In genomic region chr2:12074884-12075217, GRCh38 we compare ENCODE assay signal across 17 cellular contexts.
DNase-seq lines count a peak whose midpoint lies in the region; ATAC-seq and TF ChIP-seq lines count a peak whose summit lies in the region.
"Had no signal": no experiment of that assay in that cellular context is flagged by ENCODE, and none has a peak within 500 bp of the region (broad histone marks: within the 10 kb centered on the region; RNA-seq: fewer than 3 reads in every experiment).

No MANE protein-coding gene starts in this region.

- H3K27me3 ChIP-seq in OCI-LY1 (ENCODE audit: insufficient read depth, low read length) (no peaks in the 10 kb centered on the region), mesendoderm (ENCODE audit: insufficient read depth, low read length, poor library complexity) (no peaks in the 10 kb centered on the region), sigmoid colon (no peaks in the 10 kb centered on the region)

- H3K79me2 ChIP-seq in OCI-LY1 (ENCODE audit: insufficient read depth, low read length) (no peaks in the 10 kb centered on the region), mesendoderm (ENCODE audit: control insufficient read depth, insufficient read depth, low read length) (no peaks in the 10 kb centered on the region)

- no peak for TF ChIP-seq EP300 in sigmoid colon (IDR thresholded peaks at IDR 0.05)

- DNase-seq in natural killer cell (no peak), mesendoderm (no peak), sigmoid colon (no peak), AG08396 (ENCODE audit: low spot score) (no peak)
- DNase-seq in natural killer cell treated with Interleukin-12 subunit alpha and Interleukin-12 subunit beta and Interleukin-15 and Interleukin-18, amount 100 ng/mL, for 72 hours (ENCODE audit: low spot score), result no peak
- DNase-seq in activated T-helper 2 cell treated with anti-CD3 and anti-CD28 coated beads, Interferon-gamma antibody, Interleukin-2, Interleukin-4, amounts not matched to agents 10 μg/mL and 5 μg/mL and 100 μg/mL, durations not matched to agents 14 hours and 24 hours and 36 hours (ENCODE audit: low spot score), result no peak
- DNase-seq: 8988T, ACHN, DMS153, DMS79 treated with DMSO at 0.1 percent for 48 hours, EL, GM23248, H7 had no signal

- H3K4me3 Mint-ChIP-seq in natural killer cell, result no peak overlapping the region
- no peak overlapping the region for H3K4me3 Mint-ChIP-seq in natural killer cell treated with Interleukin-12 subunit alpha and Interleukin-12 subunit beta and Interleukin-15 and Interleukin-18, amount 100 ng/mL, for 72 hours
- H3K4me3 Mint-ChIP-seq in activated T-helper 2 cell treated with anti-CD3 and anti-CD28 coated beads, Interferon-gamma antibody, Interleukin-2, Interleukin-4, amounts not matched to agents 10 μg/mL and 5 μg/mL and 100 μg/mL, durations not matched to agents 14 hours and 24 hours and 36 hours (ENCODE audit: low read depth), result no peak overlapping the region
- H3K4me3 Mint-ChIP-seq: B cell; CD4-positive, alpha-beta T cell had no signal

- H3K27me3 Mint-ChIP-seq in natural killer cell (ENCODE audit: low read depth in 2 of 2), result peaks cover 7 to 22% of the 10 kb centered on the region in 2 donors
- peaks cover 17 to 19% of the 10 kb centered on the region in 2 donors for H3K27me3 Mint-ChIP-seq in natural killer cell treated with Interleukin-12 subunit alpha and Interleukin-12 subunit beta and Interleukin-15 and Interleukin-18, amount 100 ng/mL, for 72 hours
- H3K27me3 Mint-ChIP-seq in activated T-helper 2 cell treated with anti-CD3 and anti-CD28 coated beads, Interferon-gamma antibody, Interleukin-2, Interleukin-4, amounts not matched to agents 10 μg/mL and 5 μg/mL and 100 μg/mL, durations not matched to agents 14 hours and 24 hours and 36 hours (ENCODE audit: low read depth), result peaks cover 22% of the 10 kb centered on the region
- H3K27me3 Mint-ChIP-seq: B cell; CD4-positive, alpha-beta T cell had no signal

- no peaks in the 10 kb centered on the region for H4K20me1 ChIP-seq in OCI-LY1 (ENCODE audit: insufficient read depth, low read length)

- H3K9me3 Mint-ChIP-seq in natural killer cell, result no peaks in the 10 kb centered on the region
- no peaks in the 10 kb centered on the region for H3K9me3 Mint-ChIP-seq in natural killer cell treated with Interleukin-12 subunit alpha and Interleukin-12 subunit beta and Interleukin-15 and Interleukin-18, amount 100 ng/mL, for 72 hours
- no peaks in the 10 kb centered on the region for H3K9me3 Mint-ChIP-seq in activated T-helper 2 cell treated with anti-CD3 and anti-CD28 coated beads, Interferon-gamma antibody, Interleukin-2, Interleukin-4, amounts not matched to agents 10 μg/mL and 5 μg/mL and 100 μg/mL, durations not matched to agents 14 hours and 24 hours and 36 hours
- H3K9me3 Mint-ChIP-seq: CD4-positive, alpha-beta T cell had no signal

- H3K36me3 Mint-ChIP-seq in natural killer cell, result peaks cover 8% of the 10 kb centered on the region
- peaks cover 6% of the 10 kb centered on the region for H3K36me3 Mint-ChIP-seq in natural killer cell treated with Interleukin-12 subunit alpha and Interleukin-12 subunit beta and Interleukin-15 and Interleukin-18, amount 100 ng/mL, for 72 hours
- no peaks in the 10 kb centered on the region for H3K36me3 Mint-ChIP-seq in activated T-helper 2 cell treated with anti-CD3 and anti-CD28 coated beads, Interferon-gamma antibody, Interleukin-2, Interleukin-4, amounts not matched to agents 10 μg/mL and 5 μg/mL and 100 μg/mL, durations not matched to agents 14 hours and 24 hours and 36 hours (ENCODE audit: low read depth)

- peaks cover 56 to 61% of the 10 kb centered on the region in 2 donors for H3K4me1 Mint-ChIP-seq in natural killer cell
- H3K4me1 Mint-ChIP-seq in natural killer cell treated with Interleukin-12 subunit alpha and Interleukin-12 subunit beta and Interleukin-15 and Interleukin-18, amount 100 ng/mL, for 72 hours (ENCODE audit: low read depth in 2 of 2), result peaks cover 43 to 47% of the 10 kb centered on the region in 2 donors
- H3K4me1 Mint-ChIP-seq in activated T-helper 2 cell treated with anti-CD3 and anti-CD28 coated beads, Interferon-gamma antibody, Interleukin-2, Interleukin-4, amounts not matched to agents 10 μg/mL and 5 μg/mL and 100 μg/mL, durations not matched to agents 14 hours and 24 hours and 36 hours (ENCODE audit: low read depth), result no peaks in the 10 kb centered on the region

- no CpG with 5 or more reads among the region's 1 CpG for WGBS in mesendoderm (ENCODE audit: extremely low coverage, insufficient coverage, low lambda C conversion rate)
- 17 to 63% methylated on average over 1 of the region's 1 CpG for WGBS in sigmoid colon, 2 donors

- H3K4me3 ChIP-seq in OCI-LY1 (ENCODE audit: low read depth, low read length, poor library complexity, severe bottlenecking), result no peak overlapping the region
- no peak overlapping the region for H3K4me3 ChIP-seq in mesendoderm (ENCODE audit: low read length)
- H3K4me3 ChIP-seq in sigmoid colon, result no peak overlapping the region
- H3K4me3 ChIP-seq: GM23248 had no signal

- H3K18ac ChIP-seq in mesendoderm (ENCODE audit: low read length), result no peak overlapping the region

- peak overlapping the region; percentile 69 for H2BK5ac ChIP-seq in mesendoderm (ENCODE audit: low read length)

- H3K27ac Mint-ChIP-seq in natural killer cell, result peak overlapping the region; percentile 56 to 76
- peak overlapping the region in 1 of 2 donors; percentile 48 for H3K27ac Mint-ChIP-seq in natural killer cell treated with Interleukin-12 subunit alpha and Interleukin-12 subunit beta and Interleukin-15 and Interleukin-18, amount 100 ng/mL, for 72 hours
- H3K27ac Mint-ChIP-seq in activated T-helper 2 cell treated with anti-CD3 and anti-CD28 coated beads, Interferon-gamma antibody, Interleukin-2, Interleukin-4, amounts not matched to agents 10 μg/mL and 5 μg/mL and 100 μg/mL, durations not matched to agents 14 hours and 24 hours and 36 hours, result no peak overlapping the region
- H3K27ac Mint-ChIP-seq: B cell; CD4-positive, alpha-beta T cell had no signal

- no peaks in the 10 kb centered on the region for H3K36me3 ChIP-seq in OCI-LY1 (ENCODE audit: insufficient read depth, low read length)
- H3K36me3 ChIP-seq in mesendoderm (ENCODE audit: control insufficient read depth, insufficient read depth, low read length), result no peaks in the 10 kb centered on the region
- no peaks in the 10 kb centered on the region for H3K36me3 ChIP-seq in sigmoid colon

- H3F3A ChIP-seq in OCI-LY1 (ENCODE audit: insufficient read depth, low read length), result 0 out of 2 replicates have a peak, but pooled peaks cover 2% of the 10 kb centered on the region

- no peak for ATAC-seq in natural killer cell
- ATAC-seq in natural killer cell treated with Interleukin-12 subunit alpha and Interleukin-12 subunit beta and Interleukin-15 and Interleukin-18, amount 100 ng/mL, for 72 hours, result no peak

- peaks cover 78% of the 10 kb centered on the region for H3K4me1 ChIP-seq in OCI-LY1 (ENCODE audit: insufficient read depth, low read length, severe bottlenecking)
- H3K4me1 ChIP-seq in mesendoderm (ENCODE audit: control insufficient read depth, low read depth, low read length), result peaks cover 12% of the 10 kb centered on the region
- H3K4me1 ChIP-seq in sigmoid colon, result no peaks in the 10 kb centered on the region

- H3K27ac ChIP-seq in OCI-LY1 (ENCODE audit: low read depth, low read length, poor library complexity, severe bottlenecking) (peak overlapping the region; percentile 96), mesendoderm (ENCODE audit: low read depth, low read length) (no peak overlapping the region), sigmoid colon (no peak overlapping the region)
- H3K27ac ChIP-seq: GM23248, HL-60 had no signal

- H3K9me2 ChIP-seq in OCI-LY1 (ENCODE audit: low read depth, low read length), result no peaks in the 10 kb centered on the region

- H4K5ac ChIP-seq in mesendoderm (ENCODE audit: low read length), result no peak overlapping the region

- H3K23ac ChIP-seq in mesendoderm (ENCODE audit: low read length), result no peak overlapping the region

- H3K56ac ChIP-seq in mesendoderm (ENCODE audit: low read length), result peak overlapping the region; percentile 45

- no peak overlapping the region for H4K8ac ChIP-seq in mesendoderm (ENCODE audit: low read depth, low read length)

- no peak overlapping the region for H2AFZ ChIP-seq in OCI-LY1 (ENCODE audit: low read length)
- H2AFZ ChIP-seq: GM23248 had no signal

- H3K9ac ChIP-seq in OCI-LY1 (ENCODE audit: low read length) (no peak overlapping the region; the same call in 1 of the 2 replicates), mesendoderm (ENCODE audit: low read length) (no peak overlapping the region)
- H3K9ac ChIP-seq: GM23248 had no signal

- no peaks in the 10 kb centered on the region for H3K79me1 ChIP-seq in mesendoderm (ENCODE audit: low read length)

- intact Hi-C loops in natural killer cell (cut with micrococcal nuclease), result loop anchor here (1.0 kb wide), 1 partner anchor 11 kb away; no protein-coding TSS in a partner anchor
- intact Hi-C loops in sigmoid colon (cut with DNase I), result no loop called here
- intact Hi-C loops in activated T-helper 2 cell treated with anti-CD3 and anti-CD28 coated beads, Interferon-gamma antibody, Interleukin-2, Interleukin-4, amounts not matched to agents 10 μg/mL and 5 μg/mL and 100 μg/mL, durations not matched to agents 14 hours and 24 hours and 36 hours (cut with micrococcal nuclease), result no loop called here

- H2AK5ac ChIP-seq in mesendoderm (ENCODE audit: low read length), result no peak overlapping the region

- no peak overlapping the region for H2BK15ac ChIP-seq in mesendoderm (replicated peaks; ENCODE audit: low read depth)

- no peak for TF ChIP-seq POLR2A in sigmoid colon (IDR thresholded peaks at IDR 0.05)

- TF ChIP-seq CTCF in natural killer cell (IDR thresholded peaks at IDR 0.05) (no peak), OCI-LY1 (IDR thresholded peaks at IDR 0.05; ENCODE audit: low read length) (no peak), sigmoid colon (IDR thresholded peaks at IDR 0.05) (no peak)

- no peaks in the 10 kb centered on the region for H3K9me3 ChIP-seq in OCI-LY1 (ENCODE audit: low read length)
- H3K9me3 ChIP-seq in sigmoid colon, result no peaks in the 10 kb centered on the region

- H3K4me2 ChIP-seq in OCI-LY1 (ENCODE audit: low read length) (no peak overlapping the region), mesendoderm (ENCODE audit: low read length) (no peak overlapping the region)

- no peak overlapping the region for H3K4ac ChIP-seq in mesendoderm (ENCODE audit: low read depth, low read length)

- no peak overlapping the region for H2BK120ac ChIP-seq in mesendoderm (ENCODE audit: low read depth, low read length)
